8 cellular contexts compared by ENCODE assay signal in genomic region chr12:89166525-89166934, GRCh38.
A peak's percentile ranks its signal among the peaks of the same experiment; 100 is the strongest.
DNase-seq lines count a peak whose midpoint lies in the region; ATAC-seq and TF ChIP-seq lines count a peak whose summit lies in the region.

No MANE protein-coding gene starts in this region.

- ATAC-seq in GM18520 (IDR thresholded peaks at IDR 0.05; ENCODE audit: unreplicated experiment) (peak; percentile 72), HG02678 (IDR thresholded peaks at IDR 0.05; ENCODE audit: unreplicated experiment) (peak; percentile 77)

- TF ChIP-seq CTCF in OCI-LY7 (conservative IDR thresholded peaks at IDR 0.05; ENCODE audit: low read length) (no peak), uterus (IDR thresholded peaks at IDR 0.05) (no peak)

- H3K9me3 ChIP-seq in OCI-LY7 (ENCODE audit: low read length) (no peaks in the 10 kb centered on the region), uterus (no peaks in the 10 kb centered on the region)

- no peak overlapping the region for H3K4me2 ChIP-seq in OCI-LY7 (ENCODE audit: low read length)

- CTCF ChIA-PET in OCI-LY7 (lab: Charles Lee; ENCODE audit: unreplicated experiment), result no interaction called here

- H3K4me3 ChIP-seq in OCI-LY7 (ENCODE audit: low read depth, low read length, poor library complexity, severe bottlenecking), result no peak overlapping the region
- H3K4me3 ChIP-seq in uterus, result no peak overlapping the region

- BruUV-seq in OCI-LY7 (replicated peaks; lab: Mats Ljungman, UMichigan), result no TSS peak

- H3K27me3 ChIP-seq in uterus, result no peaks in the 10 kb centered on the region

- H3K79me2 ChIP-seq in OCI-LY7 (ENCODE audit: insufficient read depth, low read depth, low read length), result no peaks in the 10 kb centered on the region

- H3K4me1 ChIP-seq in OCI-LY7 (ENCODE audit: insufficient read depth, low read length, poor library complexity, severe bottlenecking), result no peaks in the 10 kb centered on the region
- peaks cover 0 to 10% of the 10 kb centered on the region in 2 donors for H3K4me1 ChIP-seq in uterus

- no peak overlapping the region for H3K27ac ChIP-seq in OCI-LY7 (ENCODE audit: low read depth, low read length, poor library complexity, severe bottlenecking)
- no peak overlapping the region for H3K27ac ChIP-seq in uterus

- no peak for TF ChIP-seq POLR2A in uterus (IDR thresholded peaks at IDR 0.05)

- H3K9me2 ChIP-seq in OCI-LY7 (ENCODE audit: insufficient read depth, low read length), result no peaks in the 10 kb centered on the region

- POLR2A ChIA-PET in OCI-LY7 (lab: Charles Lee), result interaction anchor here (1.2 kb wide), 2 partner anchors 9 to 15 kb away, joined by 3 to 4 read pairs; no protein-coding TSS in a partner anchor

- H2AFZ ChIP-seq in OCI-LY7 (ENCODE audit: low read length), result no peak overlapping the region

- intact Hi-C loops in OCI-LY7 (cut with micrococcal nuclease; ENCODE audit: unreplicated experiment) (no loop called here), uterus (cut with DNase I; ENCODE audit: low total_unique reads) (no loop called here)

- no peaks in the 10 kb centered on the region for H4K20me1 ChIP-seq in OCI-LY7 (ENCODE audit: insufficient read depth, low read length)

- no peaks in the 10 kb centered on the region for H3K36me3 ChIP-seq in OCI-LY7 (ENCODE audit: insufficient read depth, low read length)
- no peaks in the 10 kb centered on the region for H3K36me3 ChIP-seq in uterus

- peak; percentile 37 for DNase-seq in OCI-LY7 (ENCODE audit: low spot score)
- peak; percentile 9 for DNase-seq in hepatic stellate cell (ENCODE audit: low spot score)
- DNase-seq in uterus, result no peak
- DNase-seq in activated naive CD4-positive, alpha-beta T cell treated with Interleukin-2 at 50 U/mL for 16 hours, result no peak
- no peak for DNase-seq in DMS 273 treated with DMSO at 0.1 percent for 48 hours (lab: John Stamatoyannopoulos, UW)
- DNase-seq in NCI-H146 (lab: John Stamatoyannopoulos, UW), result no peak

Comparison
In these comparisons a context has a peak if more than half of its experiments do, and no peak if none do; other contexts are left out.
1. DNase-seq: peak in OCI-LY7 (single experiment) and hepatic stellate cell (single experiment); none in uterus (0 of 2), activated naive CD4-positive, alpha-beta T cell treated with Interleukin-2 at 50 U/mL for 16 hours (single experiment), DMS 273 treated with DMSO at 0.1 percent for 48 hours (single experiment) and NCI-H146 (single experiment).